20 cellular contexts compared by ENCODE assay signal in genomic region chr17:82090549-82091263, GRCh38. TPM values are rescaled to one million over a fixed set of nuclear protein-coding genes. Genes with fewer than 3 reads are reported as not detected.
A peak's percentile ranks its signal among the peaks of the same experiment; 100 is the strongest.
DNase-seq lines count a peak whose midpoint lies in the region; TF ChIP-seq lines count a peak whose summit lies in the region.
"Had no signal": no experiment of that assay in that cellular context is flagged by ENCODE, and none has a peak within 500 bp of the region (broad histone marks: within the 10 kb centered on the region; RNA-seq: fewer than 3 reads in every experiment).

No MANE protein-coding gene starts in this region.

- peaks cover 5% of the 10 kb centered on the region for H3K4me1 ChIP-seq in A673 (ENCODE audit: insufficient read depth, low read length, poor library complexity, severe bottlenecking)
- H3K4me1 ChIP-seq: BE2C, SJSA1 had no signal

- peaks cover 16 to 58% of the 10 kb centered on the region in 2 donors for H3K36me3 Mint-ChIP-seq in CD14-positive monocyte

- H3K9me3 ChIP-seq in A673 (ENCODE audit: low read depth, low read length, poor library complexity, severe bottlenecking), result no peaks in the 10 kb centered on the region
- H3K9me3 ChIP-seq: BE2C, SJSA1 had no signal

- no peaks in the 10 kb centered on the region for H3K4me1 Mint-ChIP-seq in CD14-positive monocyte
- H3K4me1 Mint-ChIP-seq: CD4-positive, alpha-beta memory T cell had no signal

- H3K27ac Mint-ChIP-seq in CD14-positive monocyte, result no peak overlapping the region
- H3K27ac Mint-ChIP-seq: CD4-positive, alpha-beta memory T cell had no signal

- no peak overlapping the region for H3K4me3 Mint-ChIP-seq in CD14-positive monocyte
- H3K4me3 Mint-ChIP-seq: CD4-positive, alpha-beta memory T cell had no signal

- H3K27me3 ChIP-seq in A673 (replicated peaks; ENCODE audit: insufficient read depth, low read depth, low read length, poor library complexity), result no peaks in the 10 kb centered on the region
- H3K27me3 ChIP-seq: BE2C, SJSA1 had no signal

- intact Hi-C loops in CD14-positive monocyte (cut with micrococcal nuclease) (loop anchor here in 1 of 2 donors (10.0 kb wide), 1 partner anchor 56 kb away; the partner anchor contains the start of genes DCXR and RAC3), A673 (cut with micrococcal nuclease; ENCODE audit: unreplicated experiment) (no loop called here)

- H3K27me3 Mint-ChIP-seq in CD14-positive monocyte (ENCODE audit: low read depth in 3 of 3), result peaks cover 0 to 2% (median 0%) of the 10 kb centered on the region in 3 donors
- H3K27me3 Mint-ChIP-seq: CD4-positive, alpha-beta memory T cell had no signal

- CTCF ChIA-PET in RWPE1 (lab: Yijun Ruan, JAX), result interaction anchor here (1.3 kb wide), 1 partner anchor 60 kb away, joined by 3 read pairs; no protein-coding TSS in a partner anchor
- CTCF ChIA-PET in A673 (lab: Charles Lee), result no interaction called here

- POLR2A ChIA-PET in RWPE1 (lab: Yijun Ruan, JAX; ENCODE audit: low non-redundant PET) (interaction anchor here (0.9 kb wide), 1 partner anchor 15 kb away, joined by 5 read pairs; no protein-coding TSS in a partner anchor), A673 (lab: Charles Lee; ENCODE audit: low non-redundant PET) (no interaction called here)

- no peaks in the 10 kb centered on the region for H3K9me3 Mint-ChIP-seq in CD14-positive monocyte
- H3K9me3 Mint-ChIP-seq: CD4-positive, alpha-beta memory T cell had no signal

- no TSS peak for BruUV-seq in A673 (replicated peaks; lab: Mats Ljungman, UMichigan)

- peaks cover 96% of the 10 kb centered on the region for H3K36me3 ChIP-seq in A673 (ENCODE audit: insufficient read depth, low read length, poor library complexity, severe bottlenecking)

- TF ChIP-seq CTCF in CD14-positive monocyte (IDR thresholded peaks at IDR 0.05) (no peak), RWPE1 (conservative IDR thresholded peaks at IDR 0.05; ENCODE audit: low read depth) (no peak), A673 (conservative IDR thresholded peaks at IDR 0.05; ENCODE audit: low read depth, low read length) (no peak)

- peak; percentile 9 for TF ChIP-seq POLR2A in erythroblast (IDR thresholded peaks at IDR 0.05; ENCODE audit: low read length)

- H3K27ac ChIP-seq in RWPE1 (peak overlapping the region; percentile 96), A673 (ENCODE audit: low read depth, low read length, poor library complexity, severe bottlenecking) (no peak overlapping the region)
- H3K27ac ChIP-seq: HL-60, SJSA1 had no signal

- no peak overlapping the region for H3K4me3 ChIP-seq in A673 (ENCODE audit: low read depth, low read length, poor library complexity, severe bottlenecking)
- H3K4me3 ChIP-seq: SJSA1 had no signal

- DNase-seq in 8988T (peak; percentile 38), CD14-positive monocyte (ENCODE audit: low spot score) (peak; percentile 38), RWPE1 (ENCODE audit: low spot score) (no peak), erythroblast (lab: John Stamatoyannopoulos, UW) (no peak), A673 (ENCODE audit: low spot score) (no peak), DMS114 treated with DMSO at 0.1 percent for 48 hours (lab: John Stamatoyannopoulos, UW; ENCODE audit: unreplicated experiment) (no peak), T-helper 2 cell (no peak)
- DNase-seq: BE2C; Calu3; CD4-positive, alpha-beta memory T cell; DMS79 treated with DMSO at 0.1 percent for 48 hours; H7; NCI-H1417; NCI-H187 treated with DMSO at 0.1 percent for 48 hours; NCI-H345; NCI-H526 treated with DMSO at 0.1 percent for 48 hours; NK-92 treated with Interleukin-12 subunit alpha and Interleukin-12 subunit beta, amount 100 ng/mL, for 24 hours; OCI-M1 had no signal

RNA-seq across cellular contexts. Expression of gene FASN, which starts 7.3 kb away (rescaled TPM):
- polyA plus RNA-seq in CD14-positive monocyte, result under 1 TPM; 0.08 to 0.13 TPM
- total RNA-seq in A673 (2021), result 591 and 676 TPM in 2 replicates

RNA-seq across cellular contexts. Expression of gene DUS1L, which starts 25.1 kb away (rescaled TPM):
- 10 to 100 TPM; 23.9 to 47.6 TPM for polyA plus RNA-seq in CD14-positive monocyte
- 139 and 143 TPM in 2 replicates for total RNA-seq in A673 (2021)

RNA-seq across cellular contexts. Expression of gene GPS1, which starts 39.0 kb away (rescaled TPM):
- polyA plus RNA-seq in CD14-positive monocyte, result 100 to 1,000 TPM; 110 to 130 TPM
- total RNA-seq in A673 (2021), result 162 and 192 TPM in 2 replicates

RNA-seq across cellular contexts. Expression of gene RFNG, which starts 39.1 kb away (rescaled TPM):
- 1 to 10 TPM; 1.5 to 4.1 TPM for polyA plus RNA-seq in CD14-positive monocyte
- total RNA-seq in A673 (2021), result 31.5 and 39.4 TPM in 2 replicates

RNA-seq across cellular contexts. Expression of gene DCXR, which starts 53.2 kb away (rescaled TPM):
- 10 to 100 TPM; 88.8 to 90.3 TPM for polyA plus RNA-seq in CD14-positive monocyte
- total RNA-seq in A673 (2021), result 140 and 191 TPM in 2 replicates

Comparison
In these comparisons a context has a peak if more than half of its experiments do, and no peak if none do; other contexts are left out.
1. DNase-seq: peak in 8988T (single experiment) and CD14-positive monocyte (single experiment); none in RWPE1 (single experiment), erythroblast (0 of 2), A673 (single experiment), DMS114 treated with DMSO at 0.1 percent for 48 hours (single experiment) and T-helper 2 cell (0 of 5).